Comparison of ENCODE assay signal across 25 cellular contexts in genomic region chr2:179302764-179303561, GRCh38. TPM values are rescaled to one million over a fixed set of nuclear protein-coding genes. Genes with fewer than 3 reads are reported as not detected.
DNase-seq lines count a peak whose midpoint lies in the region; ATAC-seq and TF ChIP-seq lines count a peak whose summit lies in the region.
"Had no signal": no experiment of that assay in that cellular context is flagged by ENCODE, and none has a peak within 500 bp of the region (broad histone marks: within the 10 kb centered on the region; RNA-seq: fewer than 3 reads in every experiment).

No MANE protein-coding gene starts in this region.

- peaks cover 7% of the 10 kb centered on the region for H3K36me3 Mint-ChIP-seq in glutamatergic neuron (ENCODE audit: unreplicated experiment)
- H3K36me3 Mint-ChIP-seq in nephron progenitor cell (ENCODE audit: low read depth): peaks cover 4% of the 10 kb centered on the region
- H3K36me3 Mint-ChIP-seq: activated CD8-positive, alpha-beta memory T cell treated with anti-CD3 and anti-CD28 coated beads, Interleukin-2, amount 10 ng/mL, durations not matched to agents 7 days and 5 days had no signal

- H2BK120ac ChIP-seq in IMR-90 (ENCODE audit: low read depth, low read length): no peak overlapping the region

- H3K23ac ChIP-seq in IMR-90 (ENCODE audit: low read depth, low read length): no peak overlapping the region

- no peak overlapping the region for H2AK9ac ChIP-seq in IMR-90 (replicated peaks; ENCODE audit: low read depth, low read length, poor library complexity)

- H3K27ac Mint-ChIP-seq in glutamatergic neuron (ENCODE audit: unreplicated experiment) (peak overlapping the region; percentile 9), nephron progenitor cell (no peak overlapping the region)
- H3K27ac Mint-ChIP-seq: activated CD8-positive, alpha-beta memory T cell treated with anti-CD3 and anti-CD28 coated beads, Interleukin-2, amount 10 ng/mL, durations not matched to agents 7 days and 5 days; GM23338; stimulated activated naive CD8-positive, alpha-beta T cell treated with anti-CD3 and anti-CD28 coated beads, Interleukin-15, Interleukin-2, amounts not matched to agents 100 ng/mL and 50 ng/mL, for 24 hours had no signal

- POLR2A ChIA-PET in IMR-90 (lab: Charles Lee; ENCODE audit: unreplicated experiment): no interaction called here

- H3K27ac ChIP-seq in IMR-90 (ENCODE audit: insufficient read depth, low read length): no peak overlapping the region
- H3K27ac ChIP-seq: C4-2B, psoas muscle, tibial artery, VCaP had no signal

- H2BK5ac ChIP-seq in IMR-90 (ENCODE audit: low read depth, low read length, poor library complexity, severe bottlenecking): no peak overlapping the region

- peaks cover 2% of the 10 kb centered on the region; the same call in 1 of the 2 replicates for H3K27me3 ChIP-seq in IMR-90 (ENCODE audit: control insufficient read depth, insufficient read depth, low read length)
- H3K27me3 ChIP-seq: tibial artery had no signal

- peaks cover 2% of the 10 kb centered on the region for H3K27me3 Mint-ChIP-seq in glutamatergic neuron (ENCODE audit: unreplicated experiment)
- H3K27me3 Mint-ChIP-seq in nephron progenitor cell (ENCODE audit: low read depth, poor library complexity): no peaks in the 10 kb centered on the region
- H3K27me3 Mint-ChIP-seq: central memory CD8-positive, alpha-beta T cell; stimulated activated naive CD8-positive, alpha-beta T cell treated with anti-CD3 and anti-CD28 coated beads, Interleukin-15, Interleukin-2, amounts not matched to agents 100 ng/mL and 50 ng/mL, for 24 hours had no signal

- peak; percentile 65 for ATAC-seq in IMR-90 (ENCODE audit: low read depth)
- no peak for ATAC-seq in GM18517 (IDR thresholded peaks at IDR 0.05; ENCODE audit: unreplicated experiment)
- ATAC-seq: activated CD8-positive, alpha-beta memory T cell treated with anti-CD3 and anti-CD28 coated beads, Interleukin-2, amount 10 ng/mL, durations not matched to agents 7 days and 5 days; GM23338; psoas muscle had no signal

- in situ Hi-C loops in IMR-90 (cut with MboI; ENCODE audit: low sequenced_read_pairs): no loop called here

- H3K9me1 ChIP-seq in IMR-90 (ENCODE audit: insufficient read depth, low read length): no peaks in the 10 kb centered on the region

- no peak overlapping the region for H4K5ac ChIP-seq in IMR-90 (ENCODE audit: low read depth, low read length)

- intact Hi-C loops in IMR-90 (cut with micrococcal nuclease): no loop called here

- H4K91ac ChIP-seq in IMR-90 (ENCODE audit: insufficient read depth, low read depth, low read length): no peak overlapping the region

- no peaks in the 10 kb centered on the region for H3K36me3 ChIP-seq in IMR-90 (ENCODE audit: control insufficient read depth, insufficient read depth, low read length)
- H3K36me3 ChIP-seq: tibial artery had no signal

- no peaks in the 10 kb centered on the region for H3K79me1 ChIP-seq in IMR-90 (ENCODE audit: low read depth in 1 of 2, low read length in 2 of 2)

- no TSS peak for BruUV-seq in IMR-90 (replicated peaks; lab: Mats Ljungman, UMichigan)

- TF ChIP-seq RAD21 in IMR-90 (IDR thresholded peaks at IDR 0.05; ENCODE audit: low read length): no peak

- H2BK20ac ChIP-seq in IMR-90 (ENCODE audit: low read depth, low read length): no peak overlapping the region

- no peak overlapping the region for H2AK5ac ChIP-seq in IMR-90 (ENCODE audit: low read depth, low read length)

- peaks cover 2% of the 10 kb centered on the region; the same call in 1 of the 2 replicates for H3K4me1 ChIP-seq in IMR-90 (ENCODE audit: control insufficient read depth, insufficient read depth, low read length)
- H3K4me1 ChIP-seq: psoas muscle, tibial artery had no signal

- no peak overlapping the region for H3K18ac ChIP-seq in IMR-90 (ENCODE audit: low read depth, low read length)

- H3K4me3 ChIP-seq in IMR-90 (ENCODE audit: insufficient read depth, low read depth, low read length): no peak overlapping the region
- H3K4me3 ChIP-seq: GM23338, psoas muscle, tibial artery had no signal

- no peak for TF ChIP-seq CTCF in IMR-90 (conservative IDR thresholded peaks at IDR 0.05; ENCODE audit: low read depth, low read length)
- TF ChIP-seq CTCF in glutamatergic neuron (IDR thresholded peaks at IDR 0.05; ENCODE audit: partially characterized antibody, unreplicated experiment): no peak
- no peak for TF ChIP-seq CTCF in nephron progenitor cell (IDR thresholded peaks at IDR 0.05)

- H3K4ac ChIP-seq in IMR-90 (ENCODE audit: low read depth, low read length): no peak overlapping the region

- H3K14ac ChIP-seq in IMR-90 (replicated peaks; ENCODE audit: low read depth, low read length): no peak overlapping the region

- DNase-seq in EH (ENCODE audit: low read depth) (peak; percentile 3), IMR-90 (peak; percentile 4), astrocyte of the hippocampus (ENCODE audit: low read depth, low spot score) (peak; percentile 48), glutamatergic neuron (no peak), NCI-H526 (lab: John Stamatoyannopoulos, UW) (no peak), nephron progenitor cell (no peak), midbrain (lab: John Stamatoyannopoulos, UW) (no peak)
- DNase-seq: activated CD4-positive, alpha-beta T cell treated with anti-CD3 and anti-CD28 coated beads, Interleukin-2, amount 50 U/mL, for 1 hour; activated CD8-positive, alpha-beta memory T cell treated with anti-CD3 and anti-CD28 coated beads, Interleukin-2, amount 10 ng/mL, durations not matched to agents 7 days and 5 days; activated naive CD4-positive, alpha-beta T cell treated with anti-CD3 and anti-CD28 coated beads, Interleukin-2, amount 50 U/mL, for 16 hours; aorta; Calu3; KG1; NCI-H187; NCI-H82; nucleus accumbens; psoas muscle; Right ventricle myocardium superior; tibial artery had no signal

- H3K4me2 ChIP-seq in IMR-90 (ENCODE audit: low read depth, low read length): peak overlapping the region; percentile 51; the same call in 1 of the 2 replicates
- H3K4me2 ChIP-seq: GM23338 had no signal

- CTCF ChIA-PET in IMR-90 (lab: Yijun Ruan, JAX): interaction anchor here (1.0 kb wide), 1 partner anchor 8 kb away, joined by 3 read pairs; no protein-coding TSS in a partner anchor

- peaks cover 5% of the 10 kb centered on the region for H3K9me3 Mint-ChIP-seq in glutamatergic neuron (ENCODE audit: unreplicated experiment)
- peaks cover 14% of the 10 kb centered on the region for H3K9me3 Mint-ChIP-seq in nephron progenitor cell
- H3K9me3 Mint-ChIP-seq: stimulated activated naive CD8-positive, alpha-beta T cell treated with anti-CD3 and anti-CD28 coated beads, Interleukin-15, Interleukin-2, amounts not matched to agents 100 ng/mL and 50 ng/mL, for 24 hours had no signal

- H3K4me3 Mint-ChIP-seq in glutamatergic neuron (ENCODE audit: unreplicated experiment): no peak overlapping the region
- no peak overlapping the region for H3K4me3 Mint-ChIP-seq in nephron progenitor cell
- H3K4me3 Mint-ChIP-seq: activated CD8-positive, alpha-beta memory T cell treated with anti-CD3 and anti-CD28 coated beads, Interleukin-2, amount 10 ng/mL, durations not matched to agents 7 days and 5 days; central memory CD8-positive, alpha-beta T cell; GM23338; stimulated activated naive CD8-positive, alpha-beta T cell treated with anti-CD3 and anti-CD28 coated beads, Interleukin-15, Interleukin-2, amounts not matched to agents 100 ng/mL and 50 ng/mL, for 24 hours had no signal

- no peaks in the 10 kb centered on the region for H3K4me1 Mint-ChIP-seq in glutamatergic neuron (ENCODE audit: low read depth, unreplicated experiment)
- H3K4me1 Mint-ChIP-seq in nephron progenitor cell: no peaks in the 10 kb centered on the region
- H3K4me1 Mint-ChIP-seq: activated CD8-positive, alpha-beta memory T cell treated with anti-CD3 and anti-CD28 coated beads, Interleukin-2, amount 10 ng/mL, durations not matched to agents 7 days and 5 days; central memory CD8-positive, alpha-beta T cell; GM23338 had no signal

- dilution Hi-C loops in IMR-90 (cut with HindIII; ENCODE audit: low sequenced_read_pairs, unreplicated experiment): no loop called here

- no peak overlapping the region for H2BK15ac ChIP-seq in IMR-90 (ENCODE audit: low read depth, low read length)

- TF ChIP-seq POLR2A in IMR-90 (IDR thresholded peaks at IDR 0.05; ENCODE audit: low read depth, low read length): no peak

- H4K8ac ChIP-seq in IMR-90 (ENCODE audit: low read depth in 2 of 2, low read length in 2 of 2): no peak overlapping the region

- no peak overlapping the region for H2AFZ ChIP-seq in IMR-90 (replicated peaks; ENCODE audit: low read length, poor library complexity)

- H3K9me3 ChIP-seq in IMR-90 (ENCODE audit: control insufficient read depth, insufficient read depth, low read length): no peaks in the 10 kb centered on the region
- H3K9me3 ChIP-seq: psoas muscle, tibial artery had no signal

- H4K20me1 ChIP-seq in IMR-90 (ENCODE audit: insufficient read depth, low read length): no peaks in the 10 kb centered on the region

- H3K9ac ChIP-seq in IMR-90 (ENCODE audit: low read depth, low read length): no peak overlapping the region

- no peak overlapping the region for H3K56ac ChIP-seq in IMR-90 (ENCODE audit: extremely low read depth, insufficient read depth, low read length)

- 63% methylated on average over 3 of the region's 6 CpGs; no CpG with 5 or more reads in 1 of the 2 experiments for WGBS in IMR-90 (ENCODE audit: extremely low coverage in 2 of 2, insufficient read length in 1 of 2), 2 experiments

TF ChIP-seq in IMR-90, 13 proteins besides CTCF, POLR2A, EP300 and RAD21 (continues in another document):
- TF ChIP-seq RFX5 (IDR thresholded peaks at IDR 0.05; ENCODE audit: low read depth, low read length) (no peak), MAFK (IDR thresholded peaks at IDR 0.05; ENCODE audit: low read depth, low read length) (no peak), NFE2L2 (IDR thresholded peaks at IDR 0.05; ENCODE audit: low read depth, low read length) (no peak), CHD1 (IDR thresholded peaks at IDR 0.05; ENCODE audit: low read depth, low read length) (no peak), SMC3 (IDR thresholded peaks at IDR 0.05; ENCODE audit: low read depth, low read length) (no peak), MXI1 (IDR thresholded peaks at IDR 0.05; ENCODE audit: borderline replicate concordance, low read depth, low read length) (no peak), BHLHE40 (IDR thresholded peaks at IDR 0.05; ENCODE audit: low read depth, low read length) (no peak), FOS (IDR thresholded peaks at IDR 0.05; ENCODE audit: low read depth, low read length) (no peak)

RNA-seq across cellular contexts. Expression of gene SESTD1, which starts 38.3 kb away (rescaled TPM):
- total RNA-seq in IMR-90 (2012; rRNA removed): 11.1 and 12.7 TPM in 2 replicates
- polyA plus RNA-seq in IMR-90 (2012; rRNA removed): 8.4 and 11.9 TPM in 2 replicates
- 4.1 and 7.3 TPM in 2 replicates for polyA plus RNA-seq in IMR-90 (2012; cell fraction: cytosol; rRNA removed)
- 3.4 and 12.1 TPM in 2 replicates for polyA plus RNA-seq in IMR-90 (2012; cell fraction: nucleus; rRNA removed; ENCODE audit: low replicate concordance)
- 152 TPM for total RNA-seq in glutamatergic neuron (ENCODE audit: unreplicated experiment)

Comparison
In these comparisons a context has a peak if more than half of its experiments do, and no peak if none do; other contexts are left out.
1. DNase-seq: peak in EH (single experiment), IMR-90 (single experiment) and astrocyte of the hippocampus (single experiment); none in glutamatergic neuron (single experiment), NCI-H526 (0 of 2), nephron progenitor cell (single experiment) and midbrain (single experiment).
2. RNA of gene SESTD1, which starts 38.3 kb away (total RNA-seq): 152 TPM in glutamatergic neuron (single experiment); 11.1 to 12.7 TPM in IMR-90; every median in the first group is over 10 times any median in the second.